ENCODE assay signal across 8 cellular contexts in genomic region chr13:27792393-27793218, GRCh38. TPM values are rescaled to one million over a fixed set of nuclear protein-coding genes. Genes with fewer than 3 reads are reported as not detected.
DNase-seq lines count a peak whose midpoint lies in the region; ATAC-seq and TF ChIP-seq lines count a peak whose summit lies in the region.

TSS of gene GSX1 (plus strand) at chr13:27792483. CDS start at chr13:27792691, 208 bp downstream.

- peak in 1 of 2 donors; percentile 39 for ATAC-seq in CD4-positive, CD25-positive, alpha-beta regulatory T cell (ENCODE audit: low read depth in 2 of 2)
- ATAC-seq in HG02970 (IDR thresholded peaks at IDR 0.05; ENCODE audit: low FRiP score, unreplicated experiment) = no peak

- peaks cover 27% of the 10 kb centered on the region for H3F3A ChIP-seq in neural progenitor cell (ENCODE audit: low read depth)

- H4K20me1 ChIP-seq in neural progenitor cell (ENCODE audit: low read depth) = peaks cover 94% of the 10 kb centered on the region

- H3K27me3 ChIP-seq in CD4-positive, CD25-positive, alpha-beta regulatory T cell (ENCODE audit: control insufficient read depth, insufficient read depth, low read length) = peaks cover 50% of the 10 kb centered on the region
- peaks cover 100% of the 10 kb centered on the region for H3K27me3 ChIP-seq in neural progenitor cell
- peaks cover 18% of the 10 kb centered on the region for H3K27me3 ChIP-seq in testis

- intact Hi-C loops in testis (cut with DNase I; ENCODE audit: low total_unique reads) = no loop called here

- H3K4me1 Mint-ChIP-seq in CD4-positive, CD25-positive, alpha-beta regulatory T cell = peaks cover 14 to 40% (median 21%) of the 10 kb centered on the region in 4 donors
- H3K4me1 Mint-ChIP-seq in neural progenitor cell = peaks cover 33% of the 10 kb centered on the region

- peak within 1 kb of the TSS; percentile 64 for H3K4me2 ChIP-seq in neural progenitor cell

- no peaks in the 10 kb centered on the region for H3K79me2 ChIP-seq in neural progenitor cell (ENCODE audit: low read depth)

- no peak within 1 kb of the TSS for H3K27ac ChIP-seq in CD4-positive, CD25-positive, alpha-beta regulatory T cell (ENCODE audit: insufficient read depth, low read length, poor library complexity, severe bottlenecking)
- H3K27ac ChIP-seq in neural progenitor cell (no peak within 1 kb of the TSS), testis (no peak within 1 kb of the TSS)

- TF ChIP-seq CTCF in LNCaP clone FGC (IDR thresholded peaks at IDR 0.05; ENCODE audit: control insufficient read depth, extremely low read depth, insufficient read depth) = no peak
- TF ChIP-seq CTCF in foreskin fibroblast (IDR thresholded peaks at IDR 0.05; ENCODE audit: low read depth, low read length) = no peak
- no peak for TF ChIP-seq CTCF in neural progenitor cell (IDR thresholded peaks at IDR 0.05)
- TF ChIP-seq CTCF in testis (IDR thresholded peaks at IDR 0.05) = no peak

- no peak within 1 kb of the TSS for H2AFZ ChIP-seq in neural progenitor cell (replicated peaks)

- no peak for TF ChIP-seq POLR2A in testis (IDR thresholded peaks at IDR 0.05)

- peak in 2 of 3 donors; percentile 35 to 55 for DNase-seq in CD4-positive, CD25-positive, alpha-beta regulatory T cell
- peak; percentile 41 for DNase-seq in LNCaP clone FGC (ENCODE audit: low read depth)
- peak; percentile 62 to 74 for DNase-seq in activated T-cell treated with anti-CD3 and anti-CD28 coated beads, Interleukin-2, amount 50 U/mL, for 48 hours
- peak; percentile 65 to 87 for DNase-seq in foreskin fibroblast
- DNase-seq in neural progenitor cell (ENCODE audit: low spot score) = peak; percentile 96
- peak; percentile 79 for DNase-seq in testis
- no peak for DNase-seq in HK-2 (ENCODE audit: unreplicated experiment)

- H3K27ac Mint-ChIP-seq in CD4-positive, CD25-positive, alpha-beta regulatory T cell = no peak within 1 kb of the TSS
- H3K27ac Mint-ChIP-seq in neural progenitor cell = no peak within 1 kb of the TSS

- H3K36me3 ChIP-seq in CD4-positive, CD25-positive, alpha-beta regulatory T cell (ENCODE audit: control insufficient read depth, insufficient read depth, low read length) = no peaks in the 10 kb centered on the region
- H3K36me3 ChIP-seq in neural progenitor cell = no peaks in the 10 kb centered on the region
- no peaks in the 10 kb centered on the region for H3K36me3 ChIP-seq in testis (ENCODE audit: low read depth, missing control alignments)

- WGBS in testis, 2 donors = 2 to 4% methylated on average over 27 to 77 of the region's 87 CpGs

- no peak within 1 kb of the TSS for H3K9ac ChIP-seq in neural progenitor cell

- H3K27me3 Mint-ChIP-seq in CD4-positive, CD25-positive, alpha-beta regulatory T cell = peaks cover 77% of the 10 kb centered on the region
- H3K27me3 Mint-ChIP-seq in neural progenitor cell (ENCODE audit: insufficient read depth, low read depth) = peaks cover 83% of the 10 kb centered on the region

- H3K4me1 ChIP-seq in CD4-positive, CD25-positive, alpha-beta regulatory T cell (ENCODE audit: control insufficient read depth, insufficient read depth, low read length, poor library complexity, severe bottlenecking) = peaks cover 35% of the 10 kb centered on the region
- H3K4me1 ChIP-seq in neural progenitor cell = peaks cover 14% of the 10 kb centered on the region
- peaks cover 25% of the 10 kb centered on the region for H3K4me1 ChIP-seq in testis

- no peaks in the 10 kb centered on the region for H3K9me3 ChIP-seq in CD4-positive, CD25-positive, alpha-beta regulatory T cell (ENCODE audit: control insufficient read depth in 2 of 2, low read length in 2 of 2)
- no peaks in the 10 kb centered on the region for H3K9me3 ChIP-seq in neural progenitor cell (ENCODE audit: low read depth)
- no peaks in the 10 kb centered on the region for H3K9me3 ChIP-seq in testis

- H3K9me3 Mint-ChIP-seq in CD4-positive, CD25-positive, alpha-beta regulatory T cell = peaks cover 0 to 15% (median 0%) of the 10 kb centered on the region in 7 donors
- H3K9me3 Mint-ChIP-seq in neural progenitor cell = peaks cover 4% of the 10 kb centered on the region

- peak within 1 kb of the TSS; percentile 75 for H3K4me3 ChIP-seq in CD4-positive, CD25-positive, alpha-beta regulatory T cell (ENCODE audit: low read depth, low read length)
- H3K4me3 ChIP-seq in LNCaP clone FGC (ENCODE audit: low read depth, low read length) = peak within 1 kb of the TSS; percentile 18; the same call in 1 of the 2 replicates
- peak within 1 kb of the TSS; percentile 17 to 26 for H3K4me3 ChIP-seq in foreskin fibroblast (ENCODE audit: low read depth in 1 of 2, low read length in 2 of 2)
- H3K4me3 ChIP-seq in neural progenitor cell = peak within 1 kb of the TSS; percentile 27
- peak within 1 kb of the TSS in 1 of 2 donors; percentile 43 for H3K4me3 ChIP-seq in testis

- H3K36me3 Mint-ChIP-seq in CD4-positive, CD25-positive, alpha-beta regulatory T cell = no peaks in the 10 kb centered on the region
- no peaks in the 10 kb centered on the region for H3K36me3 Mint-ChIP-seq in neural progenitor cell

- peak within 1 kb of the TSS; percentile 64 to 87 (median 76) for H3K4me3 Mint-ChIP-seq in CD4-positive, CD25-positive, alpha-beta regulatory T cell
- peak within 1 kb of the TSS; percentile 64 for H3K4me3 Mint-ChIP-seq in neural progenitor cell

RNA-seq across cellular contexts. Expression of gene GSX1, which starts in this region (rescaled TPM):
- total RNA-seq in CD4-positive, CD25-positive, alpha-beta regulatory T cell = not detected
- not detected for polyA plus RNA-seq in CD4-positive, CD25-positive, alpha-beta regulatory T cell
- total RNA-seq in neural progenitor cell (ENCODE audit: low replicate concordance) (not detected in 2 replicates), testis (not detected)
- not detected for polyA plus RNA-seq in testis (ENCODE audit: insufficient read depth, low read depth, low replicate concordance)

Comparison
In these comparisons a context has a peak if more than half of its experiments do, and no peak if none do; other contexts are left out.
1. Peak in DNase-seq and H3K4me3 ChIP-seq in CD4-positive, CD25-positive, alpha-beta regulatory T cell; RNA of the gene not detected or under 1 TPM.
2. Peak in DNase-seq, H3K4me3 ChIP-seq and H3K4me2 ChIP-seq in neural progenitor cell; RNA of the gene not detected or under 1 TPM.
3. Peak in DNase-seq in testis; RNA of the gene not detected or under 1 TPM.